ENCODE assay signal across 8 cellular contexts in genomic region chr4:157220026-157220881, GRCh38. TPM values are rescaled to one million over a fixed set of nuclear protein-coding genes. Genes with fewer than 3 reads are reported as not detected.
A peak's percentile ranks its signal among the peaks of the same experiment; 100 is the strongest.
DNase-seq lines count a peak whose midpoint lies in the region; ATAC-seq and TF ChIP-seq lines count a peak whose summit lies in the region.

TSS of gene GRIA2 (plus strand) at chr4:157220728. CDS start at chr4:157221043, 315 bp downstream.

- H3K9me3 Mint-ChIP-seq in activated CD8-positive, alpha-beta T cell treated with anti-CD3 and anti-CD28 coated beads for 36 hours = peaks cover 8% of the 10 kb centered on the region
- no peaks in the 10 kb centered on the region for H3K9me3 Mint-ChIP-seq in osteocyte (ENCODE audit: unreplicated experiment)

- H3K4me3 Mint-ChIP-seq in activated CD8-positive, alpha-beta T cell treated with anti-CD3 and anti-CD28 coated beads for 36 hours = no peak within 1 kb of the TSS
- peak within 1 kb of the TSS; percentile 91 for H3K4me3 Mint-ChIP-seq in osteocyte (ENCODE audit: unreplicated experiment)

- H3K36me3 Mint-ChIP-seq in activated CD8-positive, alpha-beta T cell treated with anti-CD3 and anti-CD28 coated beads for 36 hours (ENCODE audit: low read depth) = no peaks in the 10 kb centered on the region
- H3K36me3 Mint-ChIP-seq in osteocyte (ENCODE audit: unreplicated experiment) = peaks cover 4% of the 10 kb centered on the region

- no peak for ATAC-seq in activated CD8-positive, alpha-beta T cell treated with anti-CD3 and anti-CD28 coated beads for 36 hours
- ATAC-seq in GM19324 (IDR thresholded peaks at IDR 0.05; ENCODE audit: low FRiP score, unreplicated experiment) = no peak
- no peak for ATAC-seq in HG03520 (IDR thresholded peaks at IDR 0.05; ENCODE audit: unreplicated experiment)
- ATAC-seq in GM18517 (IDR thresholded peaks at IDR 0.05; ENCODE audit: unreplicated experiment) = no peak

- H3K27ac Mint-ChIP-seq in activated CD8-positive, alpha-beta T cell treated with anti-CD3 and anti-CD28 coated beads for 36 hours = no peak within 1 kb of the TSS
- H3K27ac Mint-ChIP-seq in osteocyte (ENCODE audit: unreplicated experiment) = no peak within 1 kb of the TSS

- H3K27me3 Mint-ChIP-seq in activated CD8-positive, alpha-beta T cell treated with anti-CD3 and anti-CD28 coated beads for 36 hours = peaks cover 30% of the 10 kb centered on the region
- peaks cover 73% of the 10 kb centered on the region for H3K27me3 Mint-ChIP-seq in osteocyte (ENCODE audit: unreplicated experiment)

- intact Hi-C loops in activated CD8-positive, alpha-beta T cell treated with anti-CD3 and anti-CD28 coated beads for 36 hours (cut with micrococcal nuclease) = no loop called here

- no peaks in the 10 kb centered on the region for H3K4me1 Mint-ChIP-seq in activated CD8-positive, alpha-beta T cell treated with anti-CD3 and anti-CD28 coated beads for 36 hours (ENCODE audit: low read depth)
- peaks cover 24% of the 10 kb centered on the region for H3K4me1 Mint-ChIP-seq in osteocyte (ENCODE audit: unreplicated experiment)

- DNase-seq in GM13976 (ENCODE audit: low spot score) (peak; percentile 42), KG1 (lab: John Stamatoyannopoulos, UW) (peak; percentile 2), foreskin melanocyte (peak; percentile 40), osteocyte (ENCODE audit: extremely low spot score, unreplicated experiment) (peak; percentile 92)
- DNase-seq in activated CD8-positive, alpha-beta T cell treated with anti-CD3 and anti-CD28 coated beads for 36 hours = peak; percentile 32

- POLR2A ChIA-PET in activated CD8-positive, alpha-beta T cell treated with anti-CD3 and anti-CD28 coated beads for 36 hours (lab: Charles Lee) = no interaction called here

- in situ Hi-C loops in GM13976 (cut with MboI; ENCODE audit: low sequenced_read_pairs, unreplicated experiment) = loop anchor here (10.0 kb wide), 1 partner anchor 755 kb away; no protein-coding TSS in a partner anchor

- CTCF ChIA-PET in activated CD8-positive, alpha-beta T cell treated with anti-CD3 and anti-CD28 coated beads for 36 hours (lab: Charles Lee) = interaction anchor here (0.6 kb wide), 1 partner anchor 411 kb away, joined by 3 read pairs; no protein-coding TSS in a partner anchor

- TF ChIP-seq CTCF in GM13976 (IDR thresholded peaks at IDR 0.05; ENCODE audit: borderline replicate concordance, control extremely low read depth, extremely low read depth, insufficient read depth, missing control alignments) (no peak), osteocyte (IDR thresholded peaks at IDR 0.05) (no peak)
- TF ChIP-seq CTCF in activated CD8-positive, alpha-beta T cell treated with anti-CD3 and anti-CD28 coated beads for 36 hours (IDR thresholded peaks at IDR 0.05) = no peak

RNA-seq across cellular contexts. Expression of gene GRIA2, which starts in this region (rescaled TPM):
- not detected for total RNA-seq in activated CD8-positive, alpha-beta T cell treated with anti-CD3 and anti-CD28 coated beads for 36 hours
- 31.3 and 39.0 TPM in 2 replicates for total RNA-seq in osteocyte

Comparison
In these comparisons a context has a peak if more than half of its experiments do, and no peak if none do; other contexts are left out.
1. RNA of gene GRIA2 (total RNA-seq): 31.3 to 39.0 TPM in osteocyte; not detected in activated CD8-positive, alpha-beta T cell treated with anti-CD3 and anti-CD28 coated beads for 36 hours; every median in the first group is over 10 times any median in the second.
2. Peak in DNase-seq in activated CD8-positive, alpha-beta T cell treated with anti-CD3 and anti-CD28 coated beads for 36 hours; RNA of the gene not detected or under 1 TPM.
3. DNase-seq: peak in every context shown above with its lines; median percentile 92 in osteocyte; 42 in GM13976; 40 in foreskin melanocyte; 32 in activated CD8-positive, alpha-beta T cell treated with anti-CD3 and anti-CD28 coated beads for 36 hours; 2 in KG1.